Comparison of ENCODE assay signal across 23 cellular contexts in the genomic region with DNA sequence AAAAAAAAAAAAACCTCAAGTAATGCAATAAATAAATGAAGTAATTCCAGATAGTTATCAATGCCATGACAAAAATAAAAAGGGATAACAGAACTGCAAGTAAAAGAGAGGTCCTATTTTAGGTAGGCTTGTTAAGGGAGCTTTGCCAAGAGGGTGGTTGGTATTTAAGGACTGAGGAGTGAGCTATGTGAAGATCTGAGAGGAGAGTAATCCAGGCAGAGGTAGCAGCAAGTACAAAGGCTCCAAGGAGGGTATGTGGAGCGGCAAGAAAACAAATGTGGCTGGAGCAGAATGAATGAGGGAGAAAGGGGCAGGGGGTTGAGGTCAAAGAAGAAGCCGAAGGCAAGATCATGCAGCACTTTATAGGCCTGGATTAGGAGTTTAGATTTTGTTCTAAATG.
"Had no signal": no experiment of that assay in that cellular context is flagged by ENCODE, and none has a peak within 500 bp of the region (broad histone marks: within the 10 kb centered on the region; RNA-seq: fewer than 3 reads in every experiment).

No MANE protein-coding gene starts in this region.

- H3K27me3 ChIP-seq: breast epithelium, gastroesophageal sphincter, spleen, upper lobe of left lung had no signal

- H3K4me3 ChIP-seq: breast epithelium, coronary artery, gastroesophageal sphincter, spleen, upper lobe of left lung had no signal

- H3K9me3 Mint-ChIP-seq: activated CD4-positive, alpha-beta memory T cell treated with anti-CD3 and anti-CD28 coated beads, Interleukin-2, amount 10 ng/mL, durations not matched to agents 7 days and 5 days; activated naive CD4-positive, alpha-beta T cell treated with anti-CD3 and anti-CD28 coated beads for 36 hours; activated T-cell treated with anti-CD3 and anti-CD28 coated beads, Interleukin-2, amount 50 U/mL, for 72 hours; natural killer cell had no signal

- H3K36me3 Mint-ChIP-seq: activated naive CD8-positive, alpha-beta T cell treated with anti-CD3 and anti-CD28 coated beads, Interleukin-2, amount 10 ng/mL, durations not matched to agents 7 days and 5 days; natural killer cell had no signal

- H3K36me3 ChIP-seq: breast epithelium, gastroesophageal sphincter, spleen, upper lobe of left lung had no signal

- H3K4me1 ChIP-seq: breast epithelium, gastroesophageal sphincter, spleen, upper lobe of left lung had no signal

- DNase-seq: activated CD4-positive, alpha-beta memory T cell treated with anti-CD3 and anti-CD28 coated beads, Interleukin-2, amount 10 ng/mL, durations not matched to agents 7 days and 5 days; activated CD4-positive, alpha-beta T cell treated with anti-CD3 and anti-CD28 coated beads for 48 hours; activated effector memory CD4-positive, alpha-beta T cell treated with Interleukin-2 at 50 U/mL for 16 hours; activated naive CD4-positive, alpha-beta T cell treated with anti-CD3 and anti-CD28 coated beads for 36 hours; activated naive CD8-positive, alpha-beta T cell treated with anti-CD3 and anti-CD28 coated beads, Interleukin-2, amount 10 ng/mL, durations not matched to agents 7 days and 5 days; activated T-cell treated with anti-CD3 and anti-CD28 coated beads, Interleukin-2, amount 50 U/mL, for 72 hours; amniotic stem cell; endodermal cell; head of caudate nucleus; natural killer cell; occipital lobe; posterior cingulate gyrus; spleen; stimulated activated CD4-positive, alpha-beta T cell treated with anti-CD3 and anti-CD28 coated beads, Interleukin-4, amount 100 ng/mL, for 1 hour; stimulated activated naive CD4-positive, alpha-beta T cell; SW 1271; T-helper 17 cell; upper lobe of left lung had no signal

- H3K27ac Mint-ChIP-seq: activated CD4-positive, alpha-beta memory T cell treated with anti-CD3 and anti-CD28 coated beads, Interleukin-2, amount 10 ng/mL, durations not matched to agents 7 days and 5 days; activated naive CD4-positive, alpha-beta T cell treated with anti-CD3 and anti-CD28 coated beads for 36 hours; activated naive CD8-positive, alpha-beta T cell treated with anti-CD3 and anti-CD28 coated beads, Interleukin-2, amount 10 ng/mL, durations not matched to agents 7 days and 5 days; activated T-cell treated with anti-CD3 and anti-CD28 coated beads, Interleukin-2, amount 50 U/mL, for 72 hours; endodermal cell; natural killer cell; T-helper 17 cell had no signal

- H3K4me3 Mint-ChIP-seq: activated CD4-positive, alpha-beta memory T cell treated with anti-CD3 and anti-CD28 coated beads, Interleukin-2, amount 10 ng/mL, durations not matched to agents 7 days and 5 days; activated naive CD4-positive, alpha-beta T cell treated with anti-CD3 and anti-CD28 coated beads for 36 hours; activated naive CD8-positive, alpha-beta T cell treated with anti-CD3 and anti-CD28 coated beads, Interleukin-2, amount 10 ng/mL, durations not matched to agents 7 days and 5 days; activated T-cell treated with anti-CD3 and anti-CD28 coated beads, Interleukin-2, amount 50 U/mL, for 72 hours; endodermal cell; natural killer cell; T-helper 17 cell had no signal

- ATAC-seq: activated T-cell treated with anti-CD3 and anti-CD28 coated beads, Interleukin-2, amount 50 U/mL, for 72 hours; gastroesophageal sphincter; left lobe of liver; natural killer cell; T-helper 17 cell had no signal

- H3K9me3 ChIP-seq: breast epithelium, gastroesophageal sphincter, spleen, upper lobe of left lung had no signal

- H3K27ac ChIP-seq: breast epithelium, coronary artery, epithelial cell of prostate, gastroesophageal sphincter, spleen, upper lobe of left lung had no signal

- H3K4me1 Mint-ChIP-seq: activated CD4-positive, alpha-beta memory T cell treated with anti-CD3 and anti-CD28 coated beads, Interleukin-2, amount 10 ng/mL, durations not matched to agents 7 days and 5 days; activated naive CD8-positive, alpha-beta T cell treated with anti-CD3 and anti-CD28 coated beads, Interleukin-2, amount 10 ng/mL, durations not matched to agents 7 days and 5 days; natural killer cell; T-helper 17 cell had no signal
